In the genomic region with DNA sequence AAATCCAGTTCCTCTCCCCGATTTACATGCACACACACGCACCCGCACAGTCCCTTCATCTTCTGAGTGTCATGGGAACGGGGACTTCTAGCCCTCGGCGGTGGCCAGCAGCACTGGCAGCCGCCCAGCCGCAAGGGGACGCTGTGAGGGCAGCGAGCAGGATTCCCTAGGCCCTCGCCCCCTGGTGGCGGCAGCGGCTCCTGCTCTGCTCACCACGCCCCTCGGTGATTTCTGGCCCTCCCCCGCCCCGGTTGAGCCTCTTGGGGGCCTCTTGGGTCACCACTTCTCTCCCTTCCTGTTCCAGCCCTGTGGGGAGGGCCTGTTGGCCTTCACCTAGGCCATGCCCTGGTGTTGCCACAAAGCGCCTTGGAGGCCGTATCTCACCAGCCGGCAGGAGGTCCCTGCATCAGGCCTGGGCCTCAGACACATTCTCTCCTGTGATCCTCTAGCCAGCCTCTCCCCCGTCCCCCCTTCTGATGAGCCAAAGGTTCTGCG, we compare ENCODE assay signal across 1 cellular context.
A peak's percentile ranks its signal among the peaks of the same experiment; 100 is the strongest.
TF ChIP-seq lines count a peak whose summit lies in the region.

No MANE protein-coding gene starts in this region.

TF ChIP-seq in HepG2, 621 proteins besides CTCF, POLR2A, EP300 and RAD21 (continued from another document and continues in another):
- TF ChIP-seq, protein P1, sequence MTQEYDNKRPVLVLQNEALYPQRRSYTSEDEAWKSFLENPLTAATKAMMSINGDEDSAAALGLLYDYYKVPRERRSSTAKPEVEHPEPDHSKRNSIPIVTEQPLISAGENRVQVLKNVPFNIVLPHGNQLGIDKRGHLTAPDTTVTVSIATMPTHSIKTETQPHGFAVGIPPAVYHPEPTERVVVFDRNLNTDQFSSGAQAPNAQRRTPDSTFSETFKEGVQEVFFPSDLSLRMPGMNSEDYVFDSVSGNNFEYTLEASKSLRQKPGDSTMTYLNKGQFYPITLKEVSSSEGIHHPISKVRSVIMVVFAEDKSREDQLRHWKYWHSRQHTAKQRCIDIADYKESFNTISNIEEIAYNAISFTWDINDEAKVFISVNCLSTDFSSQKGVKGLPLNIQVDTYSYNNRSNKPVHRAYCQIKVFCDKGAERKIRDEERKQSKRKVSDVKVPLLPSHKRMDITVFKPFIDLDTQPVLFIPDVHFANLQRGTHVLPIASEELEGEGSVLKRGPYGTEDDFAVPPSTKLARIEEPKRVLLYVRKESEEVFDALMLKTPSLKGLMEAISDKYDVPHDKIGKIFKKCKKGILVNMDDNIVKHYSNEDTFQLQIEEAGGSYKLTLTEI (CRISPR knock-in tag; conservative IDR thresholded peaks at IDR 0.05): no peak
- TF ChIP-seq, protein P2, sequence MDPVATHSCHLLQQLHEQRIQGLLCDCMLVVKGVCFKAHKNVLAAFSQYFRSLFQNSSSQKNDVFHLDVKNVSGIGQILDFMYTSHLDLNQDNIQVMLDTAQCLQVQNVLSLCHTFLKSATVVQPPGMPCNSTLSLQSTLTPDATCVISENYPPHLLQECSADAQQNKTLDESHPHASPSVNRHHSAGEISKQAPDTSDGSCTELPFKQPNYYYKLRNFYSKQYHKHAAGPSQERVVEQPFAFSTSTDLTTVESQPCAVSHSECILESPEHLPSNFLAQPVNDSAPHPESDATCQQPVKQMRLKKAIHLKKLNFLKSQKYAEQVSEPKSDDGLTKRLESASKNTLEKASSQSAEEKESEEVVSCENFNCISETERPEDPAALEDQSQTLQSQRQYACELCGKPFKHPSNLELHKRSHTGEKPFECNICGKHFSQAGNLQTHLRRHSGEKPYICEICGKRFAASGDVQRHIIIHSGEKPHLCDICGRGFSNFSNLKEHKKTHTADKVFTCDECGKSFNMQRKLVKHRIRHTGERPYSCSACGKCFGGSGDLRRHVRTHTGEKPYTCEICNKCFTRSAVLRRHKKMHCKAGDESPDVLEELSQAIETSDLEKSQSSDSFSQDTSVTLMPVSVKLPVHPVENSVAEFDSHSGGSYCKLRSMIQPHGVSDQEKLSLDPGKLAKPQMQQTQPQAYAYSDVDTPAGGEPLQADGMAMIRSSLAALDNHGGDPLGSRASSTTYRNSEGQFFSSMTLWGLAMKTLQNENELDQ (CRISPR knock-in tag; IDR thresholded peaks at IDR 0.05; ENCODE audit: borderline replicate concordance): no peak
- TF ChIP-seq, protein P3, sequence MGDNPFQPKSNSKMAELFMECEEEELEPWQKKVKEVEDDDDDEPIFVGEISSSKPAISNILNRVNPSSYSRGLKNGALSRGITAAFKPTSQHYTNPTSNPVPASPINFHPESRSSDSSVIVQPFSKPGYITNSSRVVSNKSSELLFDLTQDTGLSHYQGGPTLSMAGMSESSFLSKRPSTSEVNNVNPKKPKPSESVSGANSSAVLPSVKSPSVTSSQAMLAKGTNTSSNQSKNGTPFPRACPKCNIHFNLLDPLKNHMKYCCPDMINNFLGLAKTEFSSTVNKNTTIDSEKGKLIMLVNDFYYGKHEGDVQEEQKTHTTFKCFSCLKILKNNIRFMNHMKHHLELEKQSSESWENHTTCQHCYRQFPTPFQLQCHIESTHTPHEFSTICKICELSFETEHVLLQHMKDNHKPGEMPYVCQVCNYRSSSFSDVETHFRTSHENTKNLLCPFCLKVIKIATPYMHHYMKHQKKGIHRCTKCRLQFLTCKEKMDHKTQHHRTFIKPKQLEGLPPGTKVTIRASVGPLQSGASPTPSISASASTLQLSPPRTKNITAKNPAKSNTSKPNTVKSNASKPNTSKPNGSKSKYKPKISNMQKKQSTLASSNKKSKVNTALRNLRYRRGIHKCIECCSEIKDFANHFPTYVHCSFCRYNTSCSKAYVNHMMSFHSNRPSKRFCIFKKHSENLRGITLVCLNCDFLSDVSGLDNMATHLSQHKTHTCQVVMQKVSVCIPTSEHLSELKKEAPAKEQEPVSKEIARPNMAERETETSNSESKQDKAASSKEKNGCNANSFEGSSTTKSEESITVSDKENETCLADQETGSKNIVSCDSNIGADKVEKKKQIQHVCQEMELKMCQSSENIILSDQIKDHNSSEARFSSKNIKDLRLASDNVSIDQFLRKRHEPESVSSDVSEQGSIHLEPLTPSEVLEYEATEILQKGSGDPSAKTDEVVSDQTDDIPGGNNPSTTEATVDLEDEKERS (CRISPR knock-in tag; IDR thresholded peaks at IDR 0.05): peak; percentile 80
- 0 out of 2 replicates have a peak, but pooled peaks have one; percentile 48 for TF ChIP-seq ZNF780A (CRISPR knock-in tag; IDR thresholded peaks at IDR 0.05)
- TF ChIP-seq ZSCAN12 (CRISPR knock-in tag; IDR thresholded peaks at IDR 0.05): no peak
- TF ChIP-seq SP4 (CRISPR knock-in tag; IDR thresholded peaks at IDR 0.05): peak; percentile 76; the same call in 1 of the 2 replicates
- TF ChIP-seq, protein P4, sequence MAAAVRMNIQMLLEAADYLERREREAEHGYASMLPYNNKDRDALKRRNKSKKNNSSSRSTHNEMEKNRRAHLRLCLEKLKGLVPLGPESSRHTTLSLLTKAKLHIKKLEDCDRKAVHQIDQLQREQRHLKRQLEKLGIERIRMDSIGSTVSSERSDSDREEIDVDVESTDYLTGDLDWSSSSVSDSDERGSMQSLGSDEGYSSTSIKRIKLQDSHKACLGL (CRISPR knock-in tag; IDR thresholded peaks at IDR 0.05): no peak
- TF ChIP-seq SIN3B (IDR thresholded peaks at IDR 0.05; ENCODE audit: low read length): no peak
- 0 out of 2 replicates have a peak, but pooled peaks have one; percentile 4 for TF ChIP-seq TCF7 (IDR thresholded peaks at IDR 0.05; ENCODE audit: low read depth)
- TF ChIP-seq ATF7-NPFF (CRISPR knock-in tag; IDR thresholded peaks at IDR 0.05; ENCODE audit: low read depth): no peak
- TF ChIP-seq ZNF747 (CRISPR knock-in tag; IDR thresholded peaks at IDR 0.05; ENCODE audit: borderline replicate concordance): no peak
- no peak for TF ChIP-seq CENPT (CRISPR knock-in tag; IDR thresholded peaks at IDR 0.05; ENCODE audit: low read depth)
- TF ChIP-seq, protein P5, sequence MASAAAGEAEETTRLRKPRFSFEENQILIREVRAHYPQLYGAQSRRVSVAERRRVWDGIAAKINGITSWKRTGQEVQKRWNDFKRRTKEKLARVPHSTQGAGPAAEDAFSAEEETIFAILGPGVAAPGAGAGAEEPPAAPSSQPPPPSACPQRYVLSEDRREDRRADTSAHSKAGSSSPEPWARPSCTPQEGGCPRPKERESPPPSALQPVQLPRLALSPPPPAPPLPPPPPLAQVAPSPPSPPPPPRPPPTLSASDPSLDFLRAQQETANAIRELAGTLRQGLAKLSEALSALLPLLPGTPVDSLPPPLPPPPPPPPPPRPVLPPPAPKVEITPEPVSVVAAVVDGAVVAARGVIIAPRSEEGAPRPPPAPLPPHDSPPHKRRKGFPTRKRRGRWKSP (CRISPR knock-in tag; IDR thresholded peaks at IDR 0.05): no peak
- TF ChIP-seq MATR3 (CRISPR knock-in tag; IDR thresholded peaks at IDR 0.05): no peak
- no peak for TF ChIP-seq SRF (IDR thresholded peaks at IDR 0.05; ENCODE audit: low read depth, low read length)
- TF ChIP-seq KLF9 (CRISPR knock-in tag; IDR thresholded peaks at IDR 0.05; ENCODE audit: low read depth): no peak
- TF ChIP-seq MAZ (IDR thresholded peaks at IDR 0.05; ENCODE audit: borderline replicate concordance, low read depth, low read length): no peak
- TF ChIP-seq MAZ (CRISPR knock-in tag; IDR thresholded peaks at IDR 0.05; ENCODE audit: low read depth): peak; percentile 69; the same call in 1 of the 2 replicates
- TF ChIP-seq CEBPG (CRISPR knock-in tag; IDR thresholded peaks at IDR 0.05): 0 out of 2 replicates have a peak, but pooled peaks have one; percentile 23
- TF ChIP-seq FOSL2 (CRISPR knock-in tag; IDR thresholded peaks at IDR 0.05): peak; percentile 70
- TF ChIP-seq ZNF569 (CRISPR knock-in tag; IDR thresholded peaks at IDR 0.05; ENCODE audit: borderline replicate concordance): no peak
- TF ChIP-seq ZSCAN21 (CRISPR knock-in tag; IDR thresholded peaks at IDR 0.05; ENCODE audit: borderline replicate concordance): peak; percentile 88
- TF ChIP-seq, protein P6, sequence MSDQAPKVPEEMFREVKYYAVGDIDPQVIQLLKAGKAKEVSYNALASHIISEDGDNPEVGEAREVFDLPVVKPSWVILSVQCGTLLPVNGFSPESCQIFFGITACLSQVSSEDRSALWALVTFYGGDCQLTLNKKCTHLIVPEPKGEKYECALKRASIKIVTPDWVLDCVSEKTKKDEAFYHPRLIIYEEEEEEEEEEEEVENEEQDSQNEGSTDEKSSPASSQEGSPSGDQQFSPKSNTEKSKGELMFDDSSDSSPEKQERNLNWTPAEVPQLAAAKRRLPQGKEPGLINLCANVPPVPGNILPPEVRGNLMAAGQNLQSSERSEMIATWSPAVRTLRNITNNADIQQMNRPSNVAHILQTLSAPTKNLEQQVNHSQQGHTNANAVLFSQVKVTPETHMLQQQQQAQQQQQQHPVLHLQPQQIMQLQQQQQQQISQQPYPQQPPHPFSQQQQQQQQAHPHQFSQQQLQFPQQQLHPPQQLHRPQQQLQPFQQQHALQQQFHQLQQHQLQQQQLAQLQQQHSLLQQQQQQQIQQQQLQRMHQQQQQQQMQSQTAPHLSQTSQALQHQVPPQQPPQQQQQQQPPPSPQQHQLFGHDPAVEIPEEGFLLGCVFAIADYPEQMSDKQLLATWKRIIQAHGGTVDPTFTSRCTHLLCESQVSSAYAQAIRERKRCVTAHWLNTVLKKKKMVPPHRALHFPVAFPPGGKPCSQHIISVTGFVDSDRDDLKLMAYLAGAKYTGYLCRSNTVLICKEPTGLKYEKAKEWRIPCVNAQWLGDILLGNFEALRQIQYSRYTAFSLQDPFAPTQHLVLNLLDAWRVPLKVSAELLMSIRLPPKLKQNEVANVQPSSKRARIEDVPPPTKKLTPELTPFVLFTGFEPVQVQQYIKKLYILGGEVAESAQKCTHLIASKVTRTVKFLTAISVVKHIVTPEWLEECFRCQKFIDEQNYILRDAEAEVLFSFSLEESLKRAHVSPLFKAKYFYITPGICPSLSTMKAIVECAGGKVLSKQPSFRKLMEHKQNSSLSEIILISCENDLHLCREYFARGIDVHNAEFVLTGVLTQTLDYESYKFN (CRISPR knock-in tag; conservative IDR thresholded peaks at IDR 0.05): peak; percentile 36; the same call in 1 of the 2 replicates
- no peak for TF ChIP-seq CCDC6 (CRISPR knock-in tag; IDR thresholded peaks at IDR 0.05)
- TF ChIP-seq SRSF1 (optimal IDR thresholded peaks at IDR 0.05; ENCODE audit: low read depth, low read length): peak; percentile 39
- no peak for TF ChIP-seq PHF21A (CRISPR knock-in tag; IDR thresholded peaks at IDR 0.05)
- TF ChIP-seq, protein P7, sequence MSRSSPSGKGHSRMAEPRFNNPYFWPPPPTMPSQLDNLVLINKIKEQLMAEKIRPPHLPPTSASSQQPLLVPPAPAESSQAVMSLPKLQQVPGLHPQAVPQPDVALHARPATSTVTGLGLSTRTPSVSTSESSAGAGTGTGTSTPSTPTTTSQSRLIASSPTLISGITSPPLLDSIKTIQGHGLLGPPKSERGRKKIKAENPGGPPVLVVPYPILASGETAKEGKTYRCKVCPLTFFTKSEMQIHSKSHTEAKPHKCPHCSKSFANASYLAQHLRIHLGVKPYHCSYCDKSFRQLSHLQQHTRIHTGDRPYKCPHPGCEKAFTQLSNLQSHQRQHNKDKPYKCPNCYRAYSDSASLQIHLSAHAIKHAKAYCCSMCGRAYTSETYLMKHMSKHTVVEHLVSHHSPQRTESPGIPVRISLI (CRISPR knock-in tag; IDR thresholded peaks at IDR 0.05; ENCODE audit: borderline replicate concordance): 0 out of 2 replicates have a peak, but pooled peaks have one; percentile 60
- TF ChIP-seq, protein P8, sequence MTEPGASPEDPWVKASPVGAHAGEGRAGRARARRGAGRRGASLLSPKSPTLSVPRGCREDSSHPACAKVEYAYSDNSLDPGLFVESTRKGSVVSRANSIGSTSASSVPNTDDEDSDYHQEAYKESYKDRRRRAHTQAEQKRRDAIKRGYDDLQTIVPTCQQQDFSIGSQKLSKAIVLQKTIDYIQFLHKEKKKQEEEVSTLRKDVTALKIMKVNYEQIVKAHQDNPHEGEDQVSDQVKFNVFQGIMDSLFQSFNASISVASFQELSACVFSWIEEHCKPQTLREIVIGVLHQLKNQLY (CRISPR knock-in tag; IDR thresholded peaks at IDR 0.05): no peak
- peak; percentile 55; the same call in 1 of the 2 replicates for TF ChIP-seq FOXO1 (CRISPR knock-in tag; IDR thresholded peaks at IDR 0.05)
- TF ChIP-seq, protein P9, sequence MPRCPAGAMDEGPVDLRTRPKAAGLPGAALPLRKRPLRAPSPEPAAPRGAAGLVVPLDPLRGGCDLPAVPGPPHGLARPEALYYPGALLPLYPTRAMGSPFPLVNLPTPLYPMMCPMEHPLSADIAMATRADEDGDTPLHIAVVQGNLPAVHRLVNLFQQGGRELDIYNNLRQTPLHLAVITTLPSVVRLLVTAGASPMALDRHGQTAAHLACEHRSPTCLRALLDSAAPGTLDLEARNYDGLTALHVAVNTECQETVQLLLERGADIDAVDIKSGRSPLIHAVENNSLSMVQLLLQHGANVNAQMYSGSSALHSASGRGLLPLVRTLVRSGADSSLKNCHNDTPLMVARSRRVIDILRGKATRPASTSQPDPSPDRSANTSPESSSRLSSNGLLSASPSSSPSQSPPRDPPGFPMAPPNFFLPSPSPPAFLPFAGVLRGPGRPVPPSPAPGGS (CRISPR knock-in tag; IDR thresholded peaks at IDR 0.05): no peak
- TF ChIP-seq JARID2 (CRISPR knock-in tag; IDR thresholded peaks at IDR 0.05; ENCODE audit: insufficient replicate concordance): no peak
- TF ChIP-seq, protein P10, sequence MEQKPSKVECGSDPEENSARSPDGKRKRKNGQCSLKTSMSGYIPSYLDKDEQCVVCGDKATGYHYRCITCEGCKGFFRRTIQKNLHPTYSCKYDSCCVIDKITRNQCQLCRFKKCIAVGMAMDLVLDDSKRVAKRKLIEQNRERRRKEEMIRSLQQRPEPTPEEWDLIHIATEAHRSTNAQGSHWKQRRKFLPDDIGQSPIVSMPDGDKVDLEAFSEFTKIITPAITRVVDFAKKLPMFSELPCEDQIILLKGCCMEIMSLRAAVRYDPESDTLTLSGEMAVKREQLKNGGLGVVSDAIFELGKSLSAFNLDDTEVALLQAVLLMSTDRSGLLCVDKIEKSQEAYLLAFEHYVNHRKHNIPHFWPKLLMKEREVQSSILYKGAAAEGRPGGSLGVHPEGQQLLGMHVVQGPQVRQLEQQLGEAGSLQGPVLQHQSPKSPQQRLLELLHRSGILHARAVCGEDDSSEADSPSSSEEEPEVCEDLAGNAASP (CRISPR knock-in tag; IDR thresholded peaks at IDR 0.05; ENCODE audit: borderline replicate concordance): peak; percentile 67
- TF ChIP-seq, protein P11, sequence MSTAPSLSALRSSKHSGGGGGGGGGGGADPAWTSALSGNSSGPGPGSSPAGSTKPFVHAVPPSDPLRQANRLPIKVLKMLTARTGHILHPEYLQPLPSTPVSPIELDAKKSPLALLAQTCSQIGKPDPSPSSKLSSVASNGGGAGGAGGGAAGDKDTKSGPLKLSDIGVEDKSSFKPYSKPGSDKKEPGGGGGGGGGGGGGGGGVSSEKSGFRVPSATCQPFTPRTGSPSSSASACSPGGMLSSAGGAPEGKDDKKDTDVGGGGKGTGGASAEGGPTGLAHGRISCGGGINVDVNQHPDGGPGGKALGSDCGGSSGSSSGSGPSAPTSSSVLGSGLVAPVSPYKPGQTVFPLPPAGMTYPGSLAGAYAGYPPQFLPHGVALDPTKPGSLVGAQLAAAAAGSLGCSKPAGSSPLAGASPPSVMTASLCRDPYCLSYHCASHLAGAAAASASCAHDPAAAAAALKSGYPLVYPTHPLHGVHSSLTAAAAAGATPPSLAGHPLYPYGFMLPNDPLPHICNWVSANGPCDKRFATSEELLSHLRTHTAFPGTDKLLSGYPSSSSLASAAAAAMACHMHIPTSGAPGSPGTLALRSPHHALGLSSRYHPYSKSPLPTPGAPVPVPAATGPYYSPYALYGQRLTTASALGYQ (CRISPR knock-in tag; IDR thresholded peaks at IDR 0.05): no peak
- no peak for TF ChIP-seq ZNF549 (CRISPR knock-in tag; IDR thresholded peaks at IDR 0.05)
